9 cellular contexts compared by ENCODE assay signal in the genomic region with DNA sequence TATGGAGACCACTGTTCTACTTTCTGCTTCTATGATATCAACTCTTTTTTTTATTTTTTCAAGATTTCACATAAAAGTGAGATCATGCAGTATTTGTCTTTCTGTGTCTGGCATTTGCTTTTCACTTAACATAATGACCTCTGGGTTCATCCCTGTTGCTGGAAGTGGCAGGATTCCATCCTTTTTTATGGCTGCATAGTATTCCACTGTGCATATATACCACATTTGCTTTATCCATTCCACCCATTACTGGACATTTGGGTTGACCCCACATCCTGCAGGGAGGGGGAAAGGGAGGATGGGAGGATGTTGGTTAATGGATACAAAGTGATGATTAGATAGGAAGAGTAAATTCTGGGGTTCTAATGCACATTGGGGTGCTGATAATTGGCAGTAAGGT.
"Had no signal": no experiment of that assay in that cellular context is flagged by ENCODE, and none has a peak within 500 bp of the region (broad histone marks: within the 10 kb centered on the region; RNA-seq: fewer than 3 reads in every experiment).

No MANE protein-coding gene starts in this region.

- FAIRE-seq: H54, HepG2 had no signal

- DNase-seq: GM23248, GOT3, H9, HCEC 1CT, HFFc6, KG1 had no signal

- H2AFZ ChIP-seq: GM23248 had no signal

- H3K4me3 ChIP-seq: GM23248 had no signal

- H3K27ac ChIP-seq: GM23248, HL-60 had no signal

- H3K9ac ChIP-seq: GM23248 had no signal
